In the genomic region with DNA sequence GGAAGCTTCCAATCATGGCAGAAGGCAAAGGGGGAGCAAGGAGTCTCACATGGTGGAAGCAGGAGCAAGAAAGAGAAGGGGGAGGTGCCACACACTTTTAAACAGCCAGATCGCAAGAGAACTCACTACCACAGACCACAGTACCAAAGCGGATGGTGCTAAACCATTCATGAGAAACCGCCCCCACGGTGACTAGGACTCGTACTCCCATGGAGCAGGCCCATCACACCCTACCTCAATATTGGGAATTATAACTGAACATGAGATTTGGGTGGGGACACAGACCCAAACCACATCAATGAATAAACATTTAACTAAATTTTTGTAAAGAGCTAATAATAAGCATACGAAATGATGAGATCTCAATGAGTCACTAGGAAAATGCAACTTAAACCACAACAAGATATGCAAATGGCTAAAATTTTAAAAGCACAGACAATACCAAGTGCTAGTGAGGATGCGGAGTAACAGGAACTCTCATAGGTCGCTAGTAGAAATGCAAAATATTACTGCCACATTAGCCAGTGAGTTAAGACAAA, we compare ENCODE assay signal across 7 cellular contexts.
A peak's percentile ranks its signal among the peaks of the same experiment; 100 is the strongest.
DNase-seq lines count a peak whose midpoint lies in the region; ATAC-seq and TF ChIP-seq lines count a peak whose summit lies in the region.

No MANE protein-coding gene starts in this region.

- no peaks in the 10 kb centered on the region for H3K9me3 ChIP-seq in OCI-LY1 (ENCODE audit: low read length)

- H3F3A ChIP-seq in OCI-LY1 (ENCODE audit: insufficient read depth, low read length): 0 out of 2 replicates have a peak, but pooled peaks cover 4% of the 10 kb centered on the region

- DNase-seq in amniotic epithelial cell (ENCODE audit: low read depth) (peak; percentile 45), inferior parietal cortex (ENCODE audit: extremely low spot score) (no peak), NCI-H2227 treated with DMSO at 0.1 percent for 48 hours (lab: John Stamatoyannopoulos, UW) (no peak), NCI-H2107 treated with DMSO at 0.1 percent for 48 hours (lab: John Stamatoyannopoulos, UW; ENCODE audit: unreplicated experiment) (no peak)
- DNase-seq in stimulated activated CD8-positive, alpha-beta memory T cell treated with anti-CD3 and anti-CD28 coated beads, Interleukin-4, amount 100 ng/mL, for 24 hours (ENCODE audit: low read depth): peak; percentile 52

- H3K27ac ChIP-seq in OCI-LY1 (ENCODE audit: low read depth, low read length, poor library complexity, severe bottlenecking): peak overlapping the region; percentile 14

- H3K4me3 ChIP-seq in OCI-LY1 (ENCODE audit: low read depth, low read length, poor library complexity, severe bottlenecking): no peak overlapping the region

- peak; percentile 40 for ATAC-seq in GM21390 (IDR thresholded peaks at IDR 0.05; ENCODE audit: unreplicated experiment)

- no peaks in the 10 kb centered on the region; the same call in 1 of the 2 replicates for H4K20me1 ChIP-seq in OCI-LY1 (ENCODE audit: insufficient read depth, low read length)

- H3K9me2 ChIP-seq in OCI-LY1 (ENCODE audit: low read depth, low read length): no peaks in the 10 kb centered on the region

- TF ChIP-seq CTCF in OCI-LY1 (IDR thresholded peaks at IDR 0.05; ENCODE audit: low read length): no peak

- no peaks in the 10 kb centered on the region for H3K27me3 ChIP-seq in OCI-LY1 (ENCODE audit: insufficient read depth, low read length)

- H3K4me2 ChIP-seq in OCI-LY1 (ENCODE audit: low read length): no peak overlapping the region

- no peak overlapping the region for H2AFZ ChIP-seq in OCI-LY1 (ENCODE audit: low read length)

- H3K79me2 ChIP-seq in OCI-LY1 (ENCODE audit: insufficient read depth, low read length): peaks cover 61% of the 10 kb centered on the region

- peaks cover 92% of the 10 kb centered on the region for H3K36me3 ChIP-seq in OCI-LY1 (ENCODE audit: insufficient read depth, low read length)

- no peak overlapping the region for H3K9ac ChIP-seq in OCI-LY1 (ENCODE audit: low read length)

- H3K4me1 ChIP-seq in OCI-LY1 (ENCODE audit: insufficient read depth, low read length, severe bottlenecking): peaks cover 32% of the 10 kb centered on the region

Comparison
In these comparisons a context has a peak if more than half of its experiments do, and no peak if none do; other contexts are left out.
1. DNase-seq: peak in amniotic epithelial cell (single experiment) and stimulated activated CD8-positive, alpha-beta memory T cell treated with anti-CD3 and anti-CD28 coated beads, Interleukin-4, amount 100 ng/mL, for 24 hours (single experiment); none in inferior parietal cortex (single experiment), NCI-H2227 treated with DMSO at 0.1 percent for 48 hours (single experiment) and NCI-H2107 treated with DMSO at 0.1 percent for 48 hours (single experiment).